In genomic region chr4:74157743-74158560, GRCh38 we compare ENCODE assay signal across 8 cellular contexts. TPM values are rescaled to one million over a fixed set of nuclear protein-coding genes. Genes with fewer than 3 reads are reported as not detected.
DNase-seq lines count a peak whose midpoint lies in the region; ATAC-seq lines count a peak whose summit lies in the region.

TSS of gene MTHFD2L (plus strand) at chr4:74158118. CDS start at chr4:74158139, 21 bp downstream.

- CTCF ChIA-PET in activated CD4-positive, alpha-beta T cell treated with anti-CD3 and anti-CD28 coated beads, Interleukin-2, amount 10 ng/mL, durations not matched to agents 7 days and 5 days (lab: Charles Lee) = no interaction called here

- POLR2A ChIA-PET in activated CD4-positive, alpha-beta T cell treated with anti-CD3 and anti-CD28 coated beads, Interleukin-2, amount 10 ng/mL, durations not matched to agents 7 days and 5 days (lab: Charles Lee) = interaction anchor here (0.6 kb wide), 1 partner anchor 431 kb away, joined by 9 read pairs; no protein-coding TSS in a partner anchor

- peaks cover 33% of the 10 kb centered on the region for H3K4me1 Mint-ChIP-seq in activated CD4-positive, alpha-beta T cell treated with anti-CD3 and anti-CD28 coated beads, Interleukin-2, amount 10 ng/mL, durations not matched to agents 7 days and 5 days

- ATAC-seq in GM19324 (IDR thresholded peaks at IDR 0.05; ENCODE audit: low FRiP score, unreplicated experiment) (peak; percentile 99), HG03460 (IDR thresholded peaks at IDR 0.05; ENCODE audit: unreplicated experiment) (peak; percentile 98), left lobe of liver (peak; percentile 96)

- peak; percentile 48 to 93 (median 88) for DNase-seq in C1 segment of cervical spinal cord (lab: John Stamatoyannopoulos, UW)
- peak; percentile 51 for DNase-seq in NCI-H524 treated with DMSO at 0.1 percent for 48 hours (lab: John Stamatoyannopoulos, UW)
- DNase-seq in activated CD4-positive, alpha-beta T cell treated with anti-CD3 and anti-CD28 coated beads, Interleukin-2, amount 10 ng/mL, durations not matched to agents 7 days and 5 days = peak; percentile 85
- peak; percentile 94 for DNase-seq in dedifferentiated amniotic fluid mesenchymal stem cell (ENCODE audit: extremely low spot score)
- DNase-seq in left lobe of liver (ENCODE audit: low spot score) = peak; percentile 98
- peak; percentile 84 to 88 for DNase-seq in stimulated activated CD4-positive, alpha-beta T cell treated with anti-CD3 and anti-CD28 coated beads, Interleukin-2, amount 100 ng/mL, for 24 hours

- H3K9me3 Mint-ChIP-seq in activated CD4-positive, alpha-beta T cell treated with anti-CD3 and anti-CD28 coated beads, Interleukin-2, amount 10 ng/mL, durations not matched to agents 7 days and 5 days = no peaks in the 10 kb centered on the region

- peaks cover 14% of the 10 kb centered on the region for H3K36me3 Mint-ChIP-seq in activated CD4-positive, alpha-beta T cell treated with anti-CD3 and anti-CD28 coated beads, Interleukin-2, amount 10 ng/mL, durations not matched to agents 7 days and 5 days (ENCODE audit: low read depth)

- peak within 1 kb of the TSS; percentile 96 for H3K27ac Mint-ChIP-seq in activated CD4-positive, alpha-beta T cell treated with anti-CD3 and anti-CD28 coated beads, Interleukin-2, amount 10 ng/mL, durations not matched to agents 7 days and 5 days

- peak within 1 kb of the TSS; percentile 85 for H3K4me3 Mint-ChIP-seq in activated CD4-positive, alpha-beta T cell treated with anti-CD3 and anti-CD28 coated beads, Interleukin-2, amount 10 ng/mL, durations not matched to agents 7 days and 5 days

- peaks cover 23% of the 10 kb centered on the region for H3K27me3 Mint-ChIP-seq in activated CD4-positive, alpha-beta T cell treated with anti-CD3 and anti-CD28 coated beads, Interleukin-2, amount 10 ng/mL, durations not matched to agents 7 days and 5 days

RNA-seq across cellular contexts. Expression of gene MTHFD2L, which starts in this region (rescaled TPM):
- total RNA-seq in activated CD4-positive, alpha-beta T cell treated with anti-CD3 and anti-CD28 coated beads, Interleukin-2, amount 10 ng/mL, durations not matched to agents 7 days and 5 days = 1 to 10 TPM; 7.9 to 8.9 TPM
- 21.0 TPM for total RNA-seq in left lobe of liver

Comparison
In these comparisons a context has a peak if more than half of its experiments do, and no peak if none do; other contexts are left out.
1. Peak in every context shown above with its lines: DNase-seq and ATAC-seq.